In genomic region chr1:33418811-33419210, GRCh38 we compare ENCODE assay signal across 8 cellular contexts.
"Had no signal": no experiment of that assay in that cellular context is flagged by ENCODE, and none has a peak within 500 bp of the region (broad histone marks: within the 10 kb centered on the region; RNA-seq: fewer than 3 reads in every experiment).

No MANE protein-coding gene starts in this region.

- DNase-seq: GDM1, GF-D8 had no signal

- FAIRE-seq: G401.6, GM12878, GM12891, GM12892, GM18507, GM19239 had no signal

- H3K4me3 ChIP-seq: GM12878 had no signal

- ATAC-seq: GM12878 had no signal
